ENCODE assay signal across 1 cellular context in the genomic region with DNA sequence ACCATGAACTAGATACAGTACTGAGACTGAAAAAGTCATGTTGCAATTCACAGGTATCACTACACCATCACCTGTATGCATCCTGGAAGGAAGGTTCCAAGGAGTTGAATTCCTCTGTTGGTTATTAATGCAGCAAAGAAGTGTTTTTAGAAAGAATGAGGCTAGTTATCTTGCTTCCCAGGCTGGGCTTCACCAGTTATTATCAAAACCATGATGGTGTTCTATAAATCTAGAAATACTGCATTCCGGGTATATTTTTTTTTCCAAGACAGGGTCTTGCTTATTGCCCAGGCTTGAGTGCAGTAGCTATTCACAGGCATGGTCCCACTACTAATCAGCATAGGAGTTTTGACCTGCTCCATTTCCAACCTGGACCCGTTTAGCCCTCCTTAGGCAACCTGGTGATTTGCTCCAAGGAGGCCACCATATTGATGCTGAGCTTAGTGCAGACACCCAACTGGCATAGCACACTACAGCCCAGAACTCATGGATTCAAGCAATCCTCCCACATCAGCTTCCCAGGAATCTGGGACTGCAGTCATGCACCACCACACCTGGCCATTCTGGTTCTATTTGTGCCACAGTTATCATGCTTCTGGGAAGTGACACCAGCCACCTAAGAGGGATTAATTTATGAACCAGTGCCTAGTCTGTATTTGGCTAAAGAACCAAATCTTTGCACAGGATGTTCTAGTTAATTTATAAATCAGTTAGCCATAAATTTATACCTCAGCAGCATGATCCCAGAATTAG.
TF ChIP-seq lines count a peak whose summit lies in the region.

No MANE protein-coding gene starts in this region.

TF ChIP-seq in GM12891, 5 proteins besides CTCF, POLR2A, EP300 and RAD21:
- TF ChIP-seq TAF1 (IDR thresholded peaks at IDR 0.05; ENCODE audit: low read depth, low read length) (no peak), SPI1 (IDR thresholded peaks at IDR 0.05; ENCODE audit: low read depth, low read length) (no peak), POU2F2 (IDR thresholded peaks at IDR 0.05; ENCODE audit: low read depth, low read length) (no peak), PAX5 (IDR thresholded peaks at IDR 0.05; ENCODE audit: insufficient read depth, low read length, severe bottlenecking) (no peak), POLR2AphosphoS5 (IDR thresholded peaks at IDR 0.05; ENCODE audit: low read depth, low read length) (no peak)
